ENCODE assay signal across 25 cellular contexts in the genomic region with DNA sequence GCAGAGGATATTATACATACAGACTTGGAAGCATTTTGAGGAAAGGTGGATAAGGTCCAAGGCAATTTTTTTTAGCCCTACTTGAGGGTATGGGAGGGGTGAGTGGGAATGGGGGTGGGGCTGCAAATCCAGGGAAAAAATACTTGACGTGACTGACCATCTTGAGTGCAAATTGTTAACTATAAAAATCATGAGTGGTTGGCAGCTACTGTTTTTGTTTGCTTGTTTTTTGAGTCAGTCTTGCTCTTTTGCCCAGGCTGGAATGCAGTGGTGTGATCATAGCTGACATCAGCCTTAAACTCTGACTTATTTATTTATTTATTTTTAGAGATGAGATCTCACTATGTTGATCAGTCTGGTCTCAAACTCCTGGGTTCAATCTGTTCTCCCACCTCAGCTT.
DNase-seq lines count a peak whose midpoint lies in the region; ATAC-seq, FAIRE-seq and TF ChIP-seq lines count a peak whose summit lies in the region.
"Had no signal": no experiment of that assay in that cellular context is flagged by ENCODE, and none has a peak within 500 bp of the region (broad histone marks: within the 10 kb centered on the region; RNA-seq: fewer than 3 reads in every experiment).

No MANE protein-coding gene starts in this region.

- no peaks in the 10 kb centered on the region for H3K27me3 Mint-ChIP-seq in MCF 10A (ENCODE audit: insufficient read depth, unreplicated experiment)
- H3K27me3 Mint-ChIP-seq: activated T-cell treated with anti-CD3 and anti-CD28 coated beads, Interleukin-2, amount 50 U/mL, for 24 hours; type B pancreatic cell had no signal

- H3K36me3 ChIP-seq in mammary epithelial cell (ENCODE audit: insufficient read depth, low read length), result no peaks in the 10 kb centered on the region
- no peaks in the 10 kb centered on the region for H3K36me3 ChIP-seq in left lung
- H3K36me3 ChIP-seq: cardiac muscle cell had no signal

- TF ChIP-seq CTCF in MCF 10A (IDR thresholded peaks at IDR 0.05; ENCODE audit: unreplicated experiment) (no peak), mammary epithelial cell (conservative IDR thresholded peaks at IDR 0.05 in 1 of 2, IDR thresholded peaks at IDR 0.05 in 1 of 2; ENCODE audit: extremely low read depth in 1 of 2, insufficient read depth in 1 of 2, low read depth in 1 of 2, low read length in 2 of 2) (no peak), left lung (IDR thresholded peaks at IDR 0.05) (no peak)

- H3K79me2 ChIP-seq in mammary epithelial cell (ENCODE audit: insufficient read depth, low read length), result no peaks in the 10 kb centered on the region

- H3K27ac ChIP-seq in mammary epithelial cell (ENCODE audit: insufficient read depth, low read depth, low read length), result no peak overlapping the region
- H3K27ac ChIP-seq in epithelial cell of prostate, result peak overlapping the region; percentile 68
- H3K27ac ChIP-seq in left lung, result no peak overlapping the region
- H3K27ac ChIP-seq: cardiac muscle cell, HL-60, WERI-Rb-1 had no signal

- H3K4me3 Mint-ChIP-seq in MCF 10A (ENCODE audit: unreplicated experiment), result no peak overlapping the region
- H3K4me3 Mint-ChIP-seq: activated T-cell treated with anti-CD3 and anti-CD28 coated beads, Interleukin-2, amount 50 U/mL, for 24 hours; natural killer cell; type B pancreatic cell had no signal

- H2AFZ ChIP-seq in mammary epithelial cell (ENCODE audit: low read depth, low read length), result no peak overlapping the region

- BruUV-seq in MCF 10A (replicated peaks; lab: Mats Ljungman, UMichigan) (no TSS peak), mammary epithelial cell (replicated peaks; lab: Mats Ljungman, UMichigan) (no TSS peak)

- DNase-seq in MCF 10A (ENCODE audit: unreplicated experiment) (peak; percentile 48), mammary epithelial cell (no peak), epithelial cell of prostate (ENCODE audit: low read depth, low spot score) (no peak), left lung (no peak), urothelium cell line (ENCODE audit: low spot score) (peak; percentile 4), HuH-7 (ENCODE audit: low spot score) (no peak), dermis blood vessel endothelial cell (no peak)
- DNase-seq in central memory CD4-positive, alpha-beta T cell, result no peak
- DNase-seq: activated CD4-positive, alpha-beta T cell treated with anti-CD3 and anti-CD28 coated beads, Interleukin-2, amount 50 U/mL, for 48 hours; activated naive CD4-positive, alpha-beta T cell treated with anti-CD3 and anti-CD28 coated beads, Interleukin-2, amount 50 U/mL, for 16 hours; activated T-cell treated with anti-CD3 and anti-CD28 coated beads, Interleukin-2, amount 50 U/mL, for 24 hours; C1 segment of cervical spinal cord; effector CD8-positive, alpha-beta T cell; natural killer cell; NCI-H1417; NCI-H2171; posterior cingulate gyrus; stimulated activated naive CD4-positive, alpha-beta T cell treated with Interleukin-2 at 50 U/mL for 16 hours; T-helper 1 cell; WERI-Rb-1 had no signal

- H3K9me3 ChIP-seq in mammary epithelial cell (replicated peaks; ENCODE audit: insufficient read depth, low read length) (peaks cover 3% of the 10 kb centered on the region), left lung (peaks cover 0 to 7% of the 10 kb centered on the region in 2 donors)

- H3K4me3 ChIP-seq in mammary epithelial cell (replicated peaks in 1 of 3; ENCODE audit: insufficient read depth in 1 of 3, low read depth in 2 of 3, low read length in 3 of 3), result no peak overlapping the region
- H3K4me3 ChIP-seq in left lung, result no peak overlapping the region
- H3K4me3 ChIP-seq: cardiac muscle cell, K562 had no signal

- H4K20me1 ChIP-seq in mammary epithelial cell (ENCODE audit: insufficient read depth, low read length), result no peaks in the 10 kb centered on the region

- dilution Hi-C loops in mammary epithelial cell (cut with HindIII; ENCODE audit: low sequenced_read_pairs), result no loop called here

- intact Hi-C loops in MCF 10A (cut with micrococcal nuclease), result loop anchor here (2.0 to 10.0 kb wide), 2 partner anchors 103 to 131 kb away; no protein-coding TSS in a partner anchor
- intact Hi-C loops in mammary epithelial cell (cut with micrococcal nuclease), result loop anchor here (10.0 kb wide), 1 partner anchor 119 kb away; no protein-coding TSS in a partner anchor
- intact Hi-C loops in left lung (cut with DNase I), result no loop called here

- no peak overlapping the region for H3K9ac ChIP-seq in mammary epithelial cell (ENCODE audit: insufficient read depth, low read length)

- H3K27ac Mint-ChIP-seq in MCF 10A (ENCODE audit: low read depth, unreplicated experiment), result no peak overlapping the region
- H3K27ac Mint-ChIP-seq: activated T-cell treated with anti-CD3 and anti-CD28 coated beads, Interleukin-2, amount 50 U/mL, for 24 hours; natural killer cell; type B pancreatic cell had no signal

- WGBS in mammary epithelial cell (ENCODE audit: low coverage, missing lambda C conversion rate), result 100% methylated on average over 1 of the region's 1 CpG

- no peak overlapping the region for H3K4me2 ChIP-seq in mammary epithelial cell (ENCODE audit: insufficient read depth, low read depth, low read length)

- H3K4me1 ChIP-seq in mammary epithelial cell (ENCODE audit: insufficient read depth, low read length), result no peaks in the 10 kb centered on the region
- H3K4me1 ChIP-seq in left lung, result no peaks in the 10 kb centered on the region

- in situ Hi-C loops in mammary epithelial cell (cut with MboI; ENCODE audit: low sequenced_read_pairs in 2 of 2), result no loop called here

- H3K27me3 ChIP-seq in mammary epithelial cell (ENCODE audit: insufficient read depth, low read length) (no peaks in the 10 kb centered on the region), left lung (no peaks in the 10 kb centered on the region)
- H3K27me3 ChIP-seq: cardiac muscle cell had no signal

- peak; percentile 71 for ATAC-seq in left lung
- ATAC-seq: K562, natural killer cell had no signal

- no peak for FAIRE-seq in urothelium cell line (lab: Jason Lieb, UNC)
- FAIRE-seq: A204.1, K562 had no signal

- H3K9me3 Mint-ChIP-seq in MCF 10A (ENCODE audit: unreplicated experiment), result peaks cover 11% of the 10 kb centered on the region

- CTCF ChIA-PET in MCF 10A (lab: Yijun Ruan, JAX), result interaction anchor here (0.6 kb wide), 1 partner anchor 33 kb away, joined by 3 read pairs; no protein-coding TSS in a partner anchor
- CTCF ChIA-PET in mammary epithelial cell (lab: Charles Lee; ENCODE audit: low non-redundant PET), result no interaction called here

- POLR2A ChIA-PET in MCF 10A (lab: Yijun Ruan, JAX), result no interaction called here

- H3K4me1 Mint-ChIP-seq in MCF 10A (ENCODE audit: insufficient read depth, unreplicated experiment), result peaks cover 31% of the 10 kb centered on the region
- H3K4me1 Mint-ChIP-seq: natural killer cell had no signal

- no peaks in the 10 kb centered on the region for H3K36me3 Mint-ChIP-seq in MCF 10A (ENCODE audit: insufficient read depth, unreplicated experiment)
- H3K36me3 Mint-ChIP-seq: natural killer cell had no signal

Comparison
In these comparisons a context has a peak if more than half of its experiments do, and no peak if none do; other contexts are left out.
1. DNase-seq: peak in MCF 10A (single experiment) and urothelium cell line (single experiment); none in mammary epithelial cell (single experiment), epithelial cell of prostate (single experiment), left lung (0 of 2), central memory CD4-positive, alpha-beta T cell (single experiment), HuH-7 (single experiment) and dermis blood vessel endothelial cell (single experiment).
2. intact Hi-C loops: an anchor here in MCF 10A (2.0 to 10.0 kb wide) and mammary epithelial cell (10.0 kb wide); none called in left lung.